Comparison of ENCODE assay signal across 22 cellular contexts in genomic region chr6:85363870-85364269, GRCh38.
DNase-seq lines count a peak whose midpoint lies in the region; ATAC-seq, FAIRE-seq and TF ChIP-seq lines count a peak whose summit lies in the region.
"Had no signal": no experiment of that assay in that cellular context is flagged by ENCODE, and none has a peak within 500 bp of the region (broad histone marks: within the 10 kb centered on the region; RNA-seq: fewer than 3 reads in every experiment).

No MANE protein-coding gene starts in this region.

- H2AFZ ChIP-seq in IMR-90 (replicated peaks; ENCODE audit: low read length, poor library complexity) (no peak overlapping the region), osteoblast (ENCODE audit: low read length) (no peak overlapping the region)

- dilution Hi-C loops in IMR-90 (cut with HindIII; ENCODE audit: low sequenced_read_pairs, unreplicated experiment) = no loop called here

- peak overlapping the region; percentile 74 for H3K18ac ChIP-seq in IMR-90 (ENCODE audit: low read depth, low read length)

- H4K5ac ChIP-seq in IMR-90 (ENCODE audit: low read depth, low read length) = peak overlapping the region; percentile 25; the same call in 1 of the 2 replicates

- H3K4me3 ChIP-seq in IMR-90 (ENCODE audit: insufficient read depth, low read depth, low read length) = no peak overlapping the region
- no peak overlapping the region for H3K4me3 ChIP-seq in osteoblast (ENCODE audit: insufficient read depth, low read length)
- H3K4me3 ChIP-seq: GM12878, SJSA1 had no signal

- no peak for TF ChIP-seq RAD21 in IMR-90 (IDR thresholded peaks at IDR 0.05; ENCODE audit: low read length)

- peak overlapping the region; percentile 11 for H3K14ac ChIP-seq in IMR-90 (replicated peaks; ENCODE audit: low read depth, low read length)

- BruUV-seq in IMR-90 (replicated peaks; lab: Mats Ljungman, UMichigan) = no TSS peak

- H4K8ac ChIP-seq in IMR-90 (ENCODE audit: low read depth in 2 of 2, low read length in 2 of 2) = peak overlapping the region in 1 of 2 experiments; percentile 53; a peak in 3 of 4 replicates

- H3K4me1 ChIP-seq in IMR-90 (ENCODE audit: control insufficient read depth, insufficient read depth, low read length) (peaks cover 16% of the 10 kb centered on the region), osteoblast (ENCODE audit: insufficient read depth, low read length) (peaks cover 35% of the 10 kb centered on the region)
- H3K4me1 ChIP-seq: BE2C had no signal

- H3K9me1 ChIP-seq in IMR-90 (ENCODE audit: insufficient read depth, low read length) = peaks cover 18% of the 10 kb centered on the region

- DNase-seq in IMR-90 = no peak
- no peak for DNase-seq in osteoblast (ENCODE audit: insufficient read length, low spot score, missing footprints)
- DNase-seq in AML-193 (lab: John Stamatoyannopoulos, UW) = no peak
- no peak for DNase-seq in chondrocyte (ENCODE audit: low spot score)
- DNase-seq in UCSD-AML1 (lab: John Stamatoyannopoulos, UW; ENCODE audit: unreplicated experiment) = no peak
- DNase-seq in globus pallidus (ENCODE audit: low spot score) = no peak
- DNase-seq: BE2C; CD4-positive, CD25-positive, alpha-beta regulatory T cell; COR-L47; DMS 273 treated with DMSO at 0.1 percent for 48 hours; GDM1; Karpas-422; NCI-H1417 treated with DMSO at 0.1 percent for 48 hours; NCI-H187 treated with DMSO at 0.1 percent for 48 hours; NCI-H524 had no signal

- no peak overlapping the region; the same call in 1 of the 2 replicates for H3K4me2 ChIP-seq in IMR-90 (ENCODE audit: low read depth, low read length)
- peak overlapping the region; percentile 4 for H3K4me2 ChIP-seq in osteoblast (ENCODE audit: insufficient read depth, low read length)

- WGBS in IMR-90 (ENCODE audit: extremely low coverage in 2 of 2, insufficient read length in 1 of 2), 2 experiments = 80% methylated on average over 1 of the region's 2 CpGs; no CpG with 5 or more reads in 1 of the 2 experiments

- H4K91ac ChIP-seq in IMR-90 (ENCODE audit: insufficient read depth, low read depth, low read length) = peak overlapping the region; percentile 27

- H3K9me3 ChIP-seq in IMR-90 (ENCODE audit: control insufficient read depth, insufficient read depth, low read length) (no peaks in the 10 kb centered on the region), osteoblast (ENCODE audit: low read depth, low read length) (no peaks in the 10 kb centered on the region)
- H3K9me3 ChIP-seq: BE2C, SJSA1 had no signal

- no peak overlapping the region for H3K27ac ChIP-seq in IMR-90 (ENCODE audit: insufficient read depth, low read length)
- peak overlapping the region; percentile 48 for H3K27ac ChIP-seq in osteoblast (ENCODE audit: low read depth, low read length)
- H3K27ac ChIP-seq: SJSA1 had no signal

- H3K27me3 Mint-ChIP-seq in chondrocyte (ENCODE audit: low read depth) = no peaks in the 10 kb centered on the region
- H3K27me3 Mint-ChIP-seq: CD4-positive, CD25-positive, alpha-beta regulatory T cell; IgD-negative memory B cell had no signal

- CTCF ChIA-PET in IMR-90 (lab: Yijun Ruan, JAX) = no interaction called here

- POLR2A ChIA-PET in IMR-90 (lab: Charles Lee; ENCODE audit: unreplicated experiment) = no interaction called here

- H2BK20ac ChIP-seq in IMR-90 (ENCODE audit: low read depth, low read length) = peak overlapping the region; percentile 71; the same call in 1 of the 2 replicates

- H3K79me2 ChIP-seq in osteoblast (ENCODE audit: insufficient read depth, low read length) = no peaks in the 10 kb centered on the region

- peaks cover 36% of the 10 kb centered on the region for H3K4me1 Mint-ChIP-seq in chondrocyte (ENCODE audit: low read depth)
- H3K4me1 Mint-ChIP-seq: CD4-positive, CD25-positive, alpha-beta regulatory T cell; IgD-negative memory B cell had no signal

- no peak for TF ChIP-seq POLR2A in IMR-90 (IDR thresholded peaks at IDR 0.05; ENCODE audit: low read depth, low read length)

- no peaks in the 10 kb centered on the region for H3K9me3 Mint-ChIP-seq in chondrocyte (ENCODE audit: low read depth)
- H3K9me3 Mint-ChIP-seq: CD4-positive, CD25-positive, alpha-beta regulatory T cell; IgD-negative memory B cell had no signal

- H3K27ac Mint-ChIP-seq in chondrocyte (ENCODE audit: unreplicated experiment) = no peak overlapping the region
- H3K27ac Mint-ChIP-seq: CD4-positive, CD25-positive, alpha-beta regulatory T cell; IgD-negative memory B cell had no signal

- peak overlapping the region; percentile 66 for H2BK120ac ChIP-seq in IMR-90 (ENCODE audit: low read depth, low read length)

- H4K20me1 ChIP-seq in IMR-90 (ENCODE audit: insufficient read depth, low read length) (no peaks in the 10 kb centered on the region; the same call in 1 of the 2 replicates), osteoblast (ENCODE audit: insufficient read depth, low read length) (no peaks in the 10 kb centered on the region)

- peak overlapping the region; percentile 38 for H2AK5ac ChIP-seq in IMR-90 (ENCODE audit: low read depth, low read length)

- in situ Hi-C loops in IMR-90 (cut with MboI; ENCODE audit: low sequenced_read_pairs) = loop anchor here (5.0 kb wide), 1 partner anchor 43 kb away; no protein-coding TSS in a partner anchor

- H3K4ac ChIP-seq in IMR-90 (ENCODE audit: low read depth, low read length) = peak overlapping the region; percentile 42

- H2BK15ac ChIP-seq in IMR-90 (ENCODE audit: low read depth, low read length) = peak overlapping the region; percentile 74; the same call in 2 of the 3 replicates

- H3K56ac ChIP-seq in IMR-90 (ENCODE audit: extremely low read depth, insufficient read depth, low read length) = no peak overlapping the region

- peaks cover 3 to 11% of the 10 kb centered on the region in 2 experiments; a peak in 3 of 4 replicates for H3K79me1 ChIP-seq in IMR-90 (ENCODE audit: low read depth in 1 of 2, low read length in 2 of 2)

- H3K23ac ChIP-seq in IMR-90 (ENCODE audit: low read depth, low read length) = peak overlapping the region; percentile 3; the same call in 1 of the 2 replicates

- H3K4me3 Mint-ChIP-seq in chondrocyte (ENCODE audit: unreplicated experiment) = no peak overlapping the region
- H3K4me3 Mint-ChIP-seq: CD4-positive, CD25-positive, alpha-beta regulatory T cell; IgD-negative memory B cell had no signal

- H2AK9ac ChIP-seq in IMR-90 (replicated peaks; ENCODE audit: low read depth, low read length, poor library complexity) = no peak overlapping the region

- H3K9ac ChIP-seq in IMR-90 (ENCODE audit: low read depth, low read length) = no peak overlapping the region

- H3K36me3 Mint-ChIP-seq in chondrocyte (ENCODE audit: low read depth) = no peaks in the 10 kb centered on the region
- H3K36me3 Mint-ChIP-seq: CD4-positive, CD25-positive, alpha-beta regulatory T cell; IgD-negative memory B cell had no signal

- no peaks in the 10 kb centered on the region for H3K27me3 ChIP-seq in IMR-90 (ENCODE audit: control insufficient read depth, insufficient read depth, low read length)
- H3K27me3 ChIP-seq in osteoblast (ENCODE audit: insufficient read depth, low read length) = no peaks in the 10 kb centered on the region
- H3K27me3 ChIP-seq: BE2C, SJSA1 had no signal

- no peak for ATAC-seq in IMR-90 (ENCODE audit: low read depth)

- peak overlapping the region; percentile 72 for H2BK5ac ChIP-seq in IMR-90 (ENCODE audit: low read depth, low read length, poor library complexity, severe bottlenecking)

- TF ChIP-seq CTCF in IMR-90 (conservative IDR thresholded peaks at IDR 0.05; ENCODE audit: low read depth, low read length) (no peak), osteoblast (IDR thresholded peaks at IDR 0.05; ENCODE audit: extremely low read depth, low read depth, low read length) (no peak), chondrocyte (IDR thresholded peaks at IDR 0.05) (no peak)

- intact Hi-C loops in IMR-90 (cut with micrococcal nuclease) = loop anchor here (5.0 kb wide), 1 partner anchor 228 kb away; the partner anchor contains the start of gene SNX14

- FAIRE-seq in G401.6 (lab: Jason Lieb, UNC) (peak; percentile 81), colon (lab: Jason Lieb, UNC) (peak; percentile 72)
- FAIRE-seq: GM12878, GM19239, H1 had no signal

- H3K36me3 ChIP-seq in IMR-90 (ENCODE audit: control insufficient read depth, insufficient read depth, low read length) (no peaks in the 10 kb centered on the region), osteoblast (ENCODE audit: insufficient read depth, low read length) (no peaks in the 10 kb centered on the region)
- H3K36me3 ChIP-seq: BE2C, SJSA1 had no signal

TF ChIP-seq in IMR-90, 13 proteins besides CTCF, POLR2A, EP300 and RAD21:
- TF ChIP-seq NFE2L2 (IDR thresholded peaks at IDR 0.05; ENCODE audit: low read depth, low read length) (no peak), RFX5 (IDR thresholded peaks at IDR 0.05; ENCODE audit: low read depth, low read length) (no peak), MAFK (IDR thresholded peaks at IDR 0.05; ENCODE audit: low read depth, low read length) (no peak), SMC3 (IDR thresholded peaks at IDR 0.05; ENCODE audit: low read depth, low read length) (no peak), CEBPB (IDR thresholded peaks at IDR 0.05; ENCODE audit: low read depth, low read length) (no peak), USF2 (IDR thresholded peaks at IDR 0.05; ENCODE audit: low read depth, low read length) (no peak), FOS (IDR thresholded peaks at IDR 0.05; ENCODE audit: low read depth, low read length) (no peak)
